ENCODE assay signal across 1 cellular context in the genomic region with DNA sequence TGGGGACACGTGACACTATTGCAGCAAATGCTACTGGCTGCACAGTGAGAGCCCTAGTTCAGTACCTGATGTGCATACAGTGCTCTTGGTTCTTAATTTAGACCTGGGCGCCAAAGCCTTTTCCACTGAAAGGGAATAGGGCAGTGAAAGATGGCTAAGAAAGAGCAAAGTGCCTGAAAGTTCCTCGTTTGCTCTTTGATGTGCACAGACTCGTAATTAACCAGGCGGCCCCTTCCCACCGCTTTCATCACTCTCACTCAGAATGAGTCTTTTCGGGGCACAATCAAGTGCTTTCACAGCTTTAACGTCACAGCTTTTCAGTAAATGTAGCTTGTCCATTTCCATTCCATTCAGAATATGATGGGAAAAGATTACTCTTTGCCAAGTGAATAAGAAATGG.
TF ChIP-seq lines count a peak whose summit lies in the region.

No MANE protein-coding gene starts in this region.

TF ChIP-seq in K562, 482 proteins besides CTCF, POLR2A, EP300 and RAD21 (continued from another document):
- no peak for TF ChIP-seq HNRNPK (IDR thresholded peaks at IDR 0.05; ENCODE audit: low read depth, low read length, poor library complexity, severe bottlenecking)
- TF ChIP-seq HDAC6 (IDR thresholded peaks at IDR 0.05; ENCODE audit: low read depth, low read length), result no peak
